ENCODE assay signal across 13 cellular contexts in the genomic region with DNA sequence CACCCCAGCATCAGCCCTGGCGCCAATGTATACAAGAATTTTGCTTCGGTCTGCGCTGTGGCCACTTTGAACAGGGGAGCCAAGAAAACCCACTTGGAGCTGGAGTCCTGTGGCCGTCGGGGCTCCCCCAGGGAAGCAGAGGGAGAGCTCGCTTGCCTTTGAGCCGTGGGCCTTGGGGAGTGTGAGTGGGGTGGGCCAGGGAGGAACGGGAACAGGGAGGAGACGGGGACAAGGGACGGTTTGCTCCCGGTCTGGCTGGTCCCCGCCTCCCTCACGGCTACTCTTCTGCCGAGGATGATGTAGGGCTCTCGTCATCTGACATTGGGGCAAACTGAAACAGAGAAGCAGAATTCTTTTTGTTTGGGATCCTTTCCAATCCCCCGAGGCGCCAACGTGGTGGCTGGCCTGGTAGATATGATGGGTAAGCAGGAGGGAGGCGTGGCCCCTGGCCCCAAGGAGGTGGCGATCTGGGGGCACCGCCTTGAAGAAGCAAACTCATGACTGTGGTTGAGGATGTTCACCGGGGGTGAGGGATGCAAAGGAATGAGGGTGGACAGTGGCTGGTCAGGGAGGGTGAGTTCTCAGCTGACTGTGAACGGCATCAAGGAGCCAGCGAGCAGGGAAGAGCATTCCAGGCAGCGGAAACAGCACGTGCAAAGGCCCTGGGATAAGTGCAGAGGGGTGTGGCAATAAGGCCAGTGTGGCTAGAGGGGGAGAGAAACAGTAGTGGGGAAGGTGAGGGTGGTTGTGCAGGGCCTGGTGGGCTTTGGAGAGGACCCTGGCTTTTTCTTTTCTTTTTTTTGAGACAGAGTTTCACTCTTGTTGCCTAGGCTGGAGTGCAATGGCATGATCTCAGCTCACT. TPM values are rescaled to one million over a fixed set of nuclear protein-coding genes. Genes with fewer than 3 reads are reported as not detected.
DNase-seq lines count a peak whose midpoint lies in the region; ATAC-seq and TF ChIP-seq lines count a peak whose summit lies in the region.
"Had no signal": no experiment of that assay in that cellular context is flagged by ENCODE, and none has a peak within 500 bp of the region (broad histone marks: within the 10 kb centered on the region; RNA-seq: fewer than 3 reads in every experiment).

No MANE protein-coding gene starts in this region.

- peak overlapping the region; percentile 41 for H3K27ac ChIP-seq in psoas muscle
- H3K27ac ChIP-seq in OCI-LY7 (ENCODE audit: low read depth, low read length, poor library complexity, severe bottlenecking), result no peak overlapping the region
- H3K27ac ChIP-seq: A549 had no signal

- intact Hi-C loops in left cardiac atrium (cut with DNase I), result no loop called here
- intact Hi-C loops in psoas muscle (cut with DNase I), result no loop called here
- intact Hi-C loops in OCI-LY7 (cut with micrococcal nuclease; ENCODE audit: unreplicated experiment), result no loop called here
- intact Hi-C loops in activated CD4-positive, alpha-beta T cell treated with anti-CD3 and anti-CD28 coated beads for 36 hours (cut with DNase I, micrococcal nuclease), result loop anchor here in 1 of 2 experiments (5.0 kb wide), 1 partner anchor 36 kb away; no protein-coding TSS in a partner anchor

- H3K27me3 Mint-ChIP-seq in activated CD4-positive, alpha-beta T cell treated with anti-CD3 and anti-CD28 coated beads for 36 hours, result no peaks in the 10 kb centered on the region
- H3K27me3 Mint-ChIP-seq: effector memory CD8-positive, alpha-beta T cell had no signal

- H3K4me3 ChIP-seq in adipocyte (ENCODE audit: low read length) (peak overlapping the region; percentile 75), psoas muscle (no peak overlapping the region), OCI-LY7 (ENCODE audit: low read depth, low read length, poor library complexity, severe bottlenecking) (no peak overlapping the region)
- H3K4me3 ChIP-seq: A549 had no signal

- H3K9ac ChIP-seq in adipocyte (ENCODE audit: low read length), result peak overlapping the region; percentile 95

- peak; percentile 73 for DNase-seq in AG08395 (ENCODE audit: low spot score)
- peak; percentile 70 for DNase-seq in adipocyte (ENCODE audit: low read depth)
- DNase-seq in left cardiac atrium, result peak; percentile 65
- peak; percentile 40 to 57 for DNase-seq in psoas muscle
- DNase-seq in OCI-LY7 (ENCODE audit: low spot score), result no peak
- DNase-seq in activated naive CD4-positive, alpha-beta T cell treated with anti-CD3 and anti-CD28 coated beads, Interleukin-2, amount 50 U/mL, for 72 hours (ENCODE audit: low spot score in 2 of 2), result no peak
- no peak for DNase-seq in activated CD4-positive, alpha-beta T cell treated with anti-CD3 and anti-CD28 coated beads for 1 hour
- DNase-seq in activated CD4-positive, alpha-beta T cell treated with anti-CD3 and anti-CD28 coated beads for 36 hours, result no peak
- DNase-seq: effector memory CD8-positive, alpha-beta T cell; immature natural killer cell; NCI-H2171 treated with DMSO at 0.1 percent for 48 hours; PC-3 had no signal

- H3K4me1 Mint-ChIP-seq in activated CD4-positive, alpha-beta T cell treated with anti-CD3 and anti-CD28 coated beads for 36 hours, result no peaks in the 10 kb centered on the region
- H3K4me1 Mint-ChIP-seq: immature natural killer cell had no signal

- 70 to 74% (median 71%) methylated on average over 26 of the region's 26 CpGs for WGBS in psoas muscle, 3 donors

- TF ChIP-seq CTCF in psoas muscle (IDR thresholded peaks at IDR 0.05) (no peak), OCI-LY7 (conservative IDR thresholded peaks at IDR 0.05; ENCODE audit: low read length) (no peak)

- H3K4me1 ChIP-seq in adipocyte (ENCODE audit: control insufficient read depth, insufficient read depth, low read length) (peaks cover 62% of the 10 kb centered on the region), psoas muscle (peaks cover 12% of the 10 kb centered on the region), OCI-LY7 (ENCODE audit: insufficient read depth, low read length, poor library complexity, severe bottlenecking) (no peaks in the 10 kb centered on the region)

- no peaks in the 10 kb centered on the region for H3K79me2 ChIP-seq in OCI-LY7 (ENCODE audit: insufficient read depth, low read depth, low read length)

- H3K27me3 ChIP-seq in adipocyte (replicated peaks; ENCODE audit: control insufficient read depth, insufficient read depth, low read length) (no peaks in the 10 kb centered on the region), psoas muscle (ENCODE audit: insufficient read depth in 3 of 3, low read length in 2 of 3) (no peaks in the 10 kb centered on the region)

- no peak overlapping the region for H3K4me3 Mint-ChIP-seq in activated CD4-positive, alpha-beta T cell treated with anti-CD3 and anti-CD28 coated beads for 36 hours
- H3K4me3 Mint-ChIP-seq: effector memory CD8-positive, alpha-beta T cell; immature natural killer cell had no signal

- no peaks in the 10 kb centered on the region for H3K9me3 Mint-ChIP-seq in activated naive CD4-positive, alpha-beta T cell treated with anti-CD3 and anti-CD28 coated beads, Interleukin-2, amount 50 U/mL, for 72 hours
- no peaks in the 10 kb centered on the region for H3K9me3 Mint-ChIP-seq in activated CD4-positive, alpha-beta T cell treated with anti-CD3 and anti-CD28 coated beads for 36 hours (ENCODE audit: low read depth)
- H3K9me3 Mint-ChIP-seq: effector memory CD8-positive, alpha-beta T cell; immature natural killer cell had no signal

- H4K20me1 ChIP-seq in OCI-LY7 (ENCODE audit: insufficient read depth, low read length), result no peaks in the 10 kb centered on the region

- ATAC-seq in left cardiac atrium (peak; percentile 47 to 48), psoas muscle (peak in 1 of 4 donors; percentile 27)
- ATAC-seq in activated naive CD4-positive, alpha-beta T cell treated with anti-CD3 and anti-CD28 coated beads, Interleukin-2, amount 50 U/mL, for 72 hours, result no peak
- ATAC-seq in activated CD4-positive, alpha-beta T cell treated with anti-CD3 and anti-CD28 coated beads for 36 hours, result no peak
- ATAC-seq: A549; effector memory CD8-positive, alpha-beta T cell; PC-3 had no signal

- peak overlapping the region in 1 of 2 donors; percentile 22 for H3K27ac Mint-ChIP-seq in activated naive CD4-positive, alpha-beta T cell treated with anti-CD3 and anti-CD28 coated beads, Interleukin-2, amount 50 U/mL, for 72 hours
- no peak overlapping the region for H3K27ac Mint-ChIP-seq in activated CD4-positive, alpha-beta T cell treated with anti-CD3 and anti-CD28 coated beads for 36 hours
- H3K27ac Mint-ChIP-seq: effector memory CD8-positive, alpha-beta T cell; immature natural killer cell had no signal

- H3K9me2 ChIP-seq in OCI-LY7 (ENCODE audit: insufficient read depth, low read length), result no peaks in the 10 kb centered on the region

- no peaks in the 10 kb centered on the region for H3K36me3 Mint-ChIP-seq in activated naive CD4-positive, alpha-beta T cell treated with anti-CD3 and anti-CD28 coated beads, Interleukin-2, amount 50 U/mL, for 72 hours
- no peaks in the 10 kb centered on the region for H3K36me3 Mint-ChIP-seq in activated CD4-positive, alpha-beta T cell treated with anti-CD3 and anti-CD28 coated beads for 36 hours (ENCODE audit: low read depth)
- H3K36me3 Mint-ChIP-seq: immature natural killer cell had no signal

- BruUV-seq in OCI-LY7 (replicated peaks; lab: Mats Ljungman, UMichigan), result no TSS peak

- POLR2A ChIA-PET in OCI-LY7 (lab: Charles Lee), result interaction anchor here (0.7 kb wide), 1 partner anchor 295 kb away, joined by 4 read pairs; a partner anchor contains a TSS
- POLR2A ChIA-PET in activated CD4-positive, alpha-beta T cell treated with anti-CD3 and anti-CD28 coated beads for 36 hours (lab: Charles Lee), result no interaction called here

- CTCF ChIA-PET in OCI-LY7 (lab: Charles Lee; ENCODE audit: unreplicated experiment), result no interaction called here
- CTCF ChIA-PET in activated CD4-positive, alpha-beta T cell treated with anti-CD3 and anti-CD28 coated beads for 36 hours (lab: Charles Lee), result no interaction called here

- no peak overlapping the region for H3K4me2 ChIP-seq in OCI-LY7 (ENCODE audit: low read length)
- H3K4me2 ChIP-seq: A549 had no signal

- H3K9me3 ChIP-seq in adipocyte (ENCODE audit: control insufficient read depth, low read length) (no peaks in the 10 kb centered on the region), psoas muscle (no peaks in the 10 kb centered on the region), OCI-LY7 (ENCODE audit: low read length) (no peaks in the 10 kb centered on the region)
- H3K9me3 ChIP-seq: A549 had no signal

- no peak overlapping the region for H2AFZ ChIP-seq in OCI-LY7 (ENCODE audit: low read length)

- H3K36me3 ChIP-seq in adipocyte (ENCODE audit: control insufficient read depth, insufficient read depth, low read length, severe bottlenecking) (peaks cover 57% of the 10 kb centered on the region), psoas muscle (ENCODE audit: insufficient read depth in 1 of 2, low read depth in 1 of 2) (peaks cover 0 to 70% of the 10 kb centered on the region in 2 donors), OCI-LY7 (ENCODE audit: insufficient read depth, low read length) (peaks cover 73% of the 10 kb centered on the region)

RNA-seq across cellular contexts. Expression of a gene that starts 10.9 kb away (rescaled TPM):
- 1 to 10 TPM; 3.4 to 3.9 TPM for total RNA-seq in left cardiac atrium
- 1 to 10 TPM in 2 of 4 donors, under 1 TPM in 2; 0.51 to 1.7 (median 0.98) TPM for total RNA-seq in psoas muscle
- under 1 TPM; 0.14 to 0.55 (median 0.44) TPM for polyA plus RNA-seq in psoas muscle
- 184 and 220 TPM in 2 replicates for total RNA-seq in OCI-LY7 (2014; rRNA removed; shearing (Covaris generic))
- 132 and 133 TPM in 2 replicates for total RNA-seq in OCI-LY7 (2022)
- total RNA-seq in activated naive CD4-positive, alpha-beta T cell treated with anti-CD3 and anti-CD28 coated beads, Interleukin-2, amount 50 U/mL, for 72 hours, result 10 to 100 TPM; 48.7 to 86.4 TPM
- total RNA-seq in activated CD4-positive, alpha-beta T cell treated with anti-CD3 and anti-CD28 coated beads for 36 hours, result 10 to 100 TPM; 59.6 to 72.2 TPM

RNA-seq across cellular contexts. Expression of a gene that starts 30.8 kb away (rescaled TPM):
- 100 to 1,000 TPM; 238 to 255 TPM for total RNA-seq in left cardiac atrium
- 100 to 1,000 TPM in 1 of 4 donors, 10 to 100 TPM in 3; 44.0 to 103 (median 68.0) TPM for total RNA-seq in psoas muscle
- polyA plus RNA-seq in psoas muscle, result 10 to 100 TPM; 23.7 to 29.9 (median 25.8) TPM
- 135 and 186 TPM in 2 replicates for total RNA-seq in OCI-LY7 (2014; rRNA removed; shearing (Covaris generic))
- total RNA-seq in OCI-LY7 (2022), result 174 TPM in 2 replicates
- total RNA-seq in activated naive CD4-positive, alpha-beta T cell treated with anti-CD3 and anti-CD28 coated beads, Interleukin-2, amount 50 U/mL, for 72 hours, result 1 to 10 TPM; 1.6 to 5.5 TPM
- total RNA-seq in activated CD4-positive, alpha-beta T cell treated with anti-CD3 and anti-CD28 coated beads for 36 hours, result 1 to 10 TPM in 1 of 2 experiments, under 1 TPM in 1; 0.91 to 1.2 TPM

Comparison
In these comparisons a context has a peak if more than half of its experiments do, and no peak if none do; other contexts are left out.
1. DNase-seq: peak in AG08395 (single experiment), adipocyte (single experiment), left cardiac atrium (single experiment) and psoas muscle (2 of 2); none in OCI-LY7 (single experiment), activated naive CD4-positive, alpha-beta T cell treated with anti-CD3 and anti-CD28 coated beads, Interleukin-2, amount 50 U/mL, for 72 hours (0 of 2), activated CD4-positive, alpha-beta T cell treated with anti-CD3 and anti-CD28 coated beads for 1 hour (single experiment) and activated CD4-positive, alpha-beta T cell treated with anti-CD3 and anti-CD28 coated beads for 36 hours (single experiment).
2. ATAC-seq: peak in left cardiac atrium (2 of 2); none in activated naive CD4-positive, alpha-beta T cell treated with anti-CD3 and anti-CD28 coated beads, Interleukin-2, amount 50 U/mL, for 72 hours (0 of 2) and activated CD4-positive, alpha-beta T cell treated with anti-CD3 and anti-CD28 coated beads for 36 hours (single experiment).
3. RNA of a gene that starts 10.9 kb away (total RNA-seq): 132 to 220 TPM in OCI-LY7, 48.7 to 86.4 TPM in activated naive CD4-positive, alpha-beta T cell treated with anti-CD3 and anti-CD28 coated beads, Interleukin-2, amount 50 U/mL, for 72 hours and 59.6 to 72.2 TPM in activated CD4-positive, alpha-beta T cell treated with anti-CD3 and anti-CD28 coated beads for 36 hours; 3.4 to 3.9 TPM in left cardiac atrium and 0.51 to 1.7 TPM in psoas muscle; every median in the first group is over 10 times any median in the second.
4. RNA of a gene that starts 30.8 kb away (total RNA-seq): 238 to 255 TPM in left cardiac atrium, 135 to 186 TPM in OCI-LY7 and 44.0 to 103 TPM in psoas muscle; 1.6 to 5.5 TPM in activated naive CD4-positive, alpha-beta T cell treated with anti-CD3 and anti-CD28 coated beads, Interleukin-2, amount 50 U/mL, for 72 hours and 0.91 to 1.2 TPM in activated CD4-positive, alpha-beta T cell treated with anti-CD3 and anti-CD28 coated beads for 36 hours; every median in the first group is over 4 times any median in the second.